Comparison of ENCODE assay signal across 1 cellular context in the genomic region with DNA sequence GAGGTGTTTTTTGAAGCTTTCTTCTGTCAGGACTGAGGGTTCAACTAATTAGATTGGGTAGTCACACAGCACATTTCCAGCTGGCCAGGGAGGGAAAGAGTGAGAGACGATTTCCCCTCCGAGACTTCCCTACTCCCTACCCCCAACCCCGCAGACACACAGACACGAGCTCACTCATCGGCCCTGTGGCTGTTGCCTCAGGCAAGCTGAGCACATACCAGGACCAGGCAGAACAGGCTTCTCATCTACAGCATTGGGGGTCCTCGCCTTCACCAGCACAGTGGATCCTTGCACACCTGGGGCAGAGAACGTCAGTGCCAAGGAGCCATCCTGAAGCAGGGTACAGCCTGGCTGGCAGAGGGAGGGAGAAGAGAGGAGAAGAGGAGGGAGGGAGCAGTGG.
TF ChIP-seq lines count a peak whose summit lies in the region.

No MANE protein-coding gene starts in this region.

TF ChIP-seq in WTC11, 78 proteins besides CTCF, POLR2A, EP300 and RAD21 (continued from another document):
- TF ChIP-seq FOXJ3 (CRISPR knock-in tag; IDR thresholded peaks at IDR 0.05; ENCODE audit: borderline replicate concordance) (no peak), SOX15 (CRISPR knock-in tag; IDR thresholded peaks at IDR 0.05) (no peak), ZNF121 (CRISPR knock-in tag; IDR thresholded peaks at IDR 0.05) (no peak), NR1H2 (CRISPR knock-in tag; IDR thresholded peaks at IDR 0.05) (no peak), TP53 (CRISPR knock-in tag; IDR thresholded peaks at IDR 0.05) (no peak)
- TF ChIP-seq, protein P1, sequence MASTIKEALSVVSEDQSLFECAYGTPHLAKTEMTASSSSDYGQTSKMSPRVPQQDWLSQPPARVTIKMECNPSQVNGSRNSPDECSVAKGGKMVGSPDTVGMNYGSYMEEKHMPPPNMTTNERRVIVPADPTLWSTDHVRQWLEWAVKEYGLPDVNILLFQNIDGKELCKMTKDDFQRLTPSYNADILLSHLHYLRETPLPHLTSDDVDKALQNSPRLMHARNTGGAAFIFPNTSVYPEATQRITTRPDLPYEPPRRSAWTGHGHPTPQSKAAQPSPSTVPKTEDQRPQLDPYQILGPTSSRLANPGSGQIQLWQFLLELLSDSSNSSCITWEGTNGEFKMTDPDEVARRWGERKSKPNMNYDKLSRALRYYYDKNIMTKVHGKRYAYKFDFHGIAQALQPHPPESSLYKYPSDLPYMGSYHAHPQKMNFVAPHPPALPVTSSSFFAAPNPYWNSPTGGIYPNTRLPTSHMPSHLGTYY (CRISPR knock-in tag; IDR thresholded peaks at IDR 0.05) = no peak
- TF ChIP-seq, protein P2, sequence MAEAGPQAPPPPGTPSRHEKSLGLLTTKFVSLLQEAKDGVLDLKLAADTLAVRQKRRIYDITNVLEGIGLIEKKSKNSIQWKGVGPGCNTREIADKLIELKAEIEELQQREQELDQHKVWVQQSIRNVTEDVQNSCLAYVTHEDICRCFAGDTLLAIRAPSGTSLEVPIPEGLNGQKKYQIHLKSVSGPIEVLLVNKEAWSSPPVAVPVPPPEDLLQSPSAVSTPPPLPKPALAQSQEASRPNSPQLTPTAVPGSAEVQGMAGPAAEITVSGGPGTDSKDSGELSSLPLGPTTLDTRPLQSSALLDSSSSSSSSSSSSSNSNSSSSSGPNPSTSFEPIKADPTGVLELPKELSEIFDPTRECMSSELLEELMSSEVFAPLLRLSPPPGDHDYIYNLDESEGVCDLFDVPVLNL (CRISPR knock-in tag; IDR thresholded peaks at IDR 0.05; ENCODE audit: borderline replicate concordance, low read depth) = no peak
- TF ChIP-seq, protein P3, sequence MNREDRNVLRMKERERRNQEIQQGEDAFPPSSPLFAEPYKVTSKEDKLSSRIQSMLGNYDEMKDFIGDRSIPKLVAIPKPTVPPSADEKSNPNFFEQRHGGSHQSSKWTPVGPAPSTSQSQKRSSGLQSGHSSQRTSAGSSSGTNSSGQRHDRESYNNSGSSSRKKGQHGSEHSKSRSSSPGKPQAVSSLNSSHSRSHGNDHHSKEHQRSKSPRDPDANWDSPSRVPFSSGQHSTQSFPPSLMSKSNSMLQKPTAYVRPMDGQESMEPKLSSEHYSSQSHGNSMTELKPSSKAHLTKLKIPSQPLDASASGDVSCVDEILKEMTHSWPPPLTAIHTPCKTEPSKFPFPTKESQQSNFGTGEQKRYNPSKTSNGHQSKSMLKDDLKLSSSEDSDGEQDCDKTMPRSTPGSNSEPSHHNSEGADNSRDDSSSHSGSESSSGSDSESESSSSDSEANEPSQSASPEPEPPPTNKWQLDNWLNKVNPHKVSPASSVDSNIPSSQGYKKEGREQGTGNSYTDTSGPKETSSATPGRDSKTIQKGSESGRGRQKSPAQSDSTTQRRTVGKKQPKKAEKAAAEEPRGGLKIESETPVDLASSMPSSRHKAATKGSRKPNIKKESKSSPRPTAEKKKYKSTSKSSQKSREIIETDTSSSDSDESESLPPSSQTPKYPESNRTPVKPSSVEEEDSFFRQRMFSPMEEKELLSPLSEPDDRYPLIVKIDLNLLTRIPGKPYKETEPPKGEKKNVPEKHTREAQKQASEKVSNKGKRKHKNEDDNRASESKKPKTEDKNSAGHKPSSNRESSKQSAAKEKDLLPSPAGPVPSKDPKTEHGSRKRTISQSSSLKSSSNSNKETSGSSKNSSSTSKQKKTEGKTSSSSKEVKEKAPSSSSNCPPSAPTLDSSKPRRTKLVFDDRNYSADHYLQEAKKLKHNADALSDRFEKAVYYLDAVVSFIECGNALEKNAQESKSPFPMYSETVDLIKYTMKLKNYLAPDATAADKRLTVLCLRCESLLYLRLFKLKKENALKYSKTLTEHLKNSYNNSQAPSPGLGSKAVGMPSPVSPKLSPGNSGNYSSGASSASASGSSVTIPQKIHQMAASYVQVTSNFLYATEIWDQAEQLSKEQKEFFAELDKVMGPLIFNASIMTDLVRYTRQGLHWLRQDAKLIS (CRISPR knock-in tag; IDR thresholded peaks at IDR 0.05; ENCODE audit: borderline replicate concordance) = no peak
